Comparison of ENCODE assay signal across 28 cellular contexts in genomic region chr6:44732243-44732642, GRCh38.
"Had no signal": no experiment of that assay in that cellular context is flagged by ENCODE, and none has a peak within 500 bp of the region (broad histone marks: within the 10 kb centered on the region; RNA-seq: fewer than 3 reads in every experiment).

No MANE protein-coding gene starts in this region.

- H3K27ac ChIP-seq: ascending aorta, body of pancreas, SK-N-MC had no signal

- H3K9me3 Mint-ChIP-seq: activated CD4-positive, alpha-beta memory T cell treated with anti-CD3 and anti-CD28 coated beads for 36 hours; activated CD4-positive, alpha-beta T cell treated with anti-CD3 and anti-CD28 coated beads, Interleukin-2, amount 10 ng/mL, durations not matched to agents 7 days and 5 days; activated naive CD4-positive, alpha-beta T cell treated with anti-CD3 and anti-CD28 coated beads, Interleukin-2, amount 50 U/mL, for 72 hours; activated naive CD8-positive, alpha-beta T cell treated with anti-CD3 and anti-CD28 coated beads, Interleukin-2, amount 50 U/mL, for 24 hours; activated T-cell treated with anti-CD3 and anti-CD28 coated beads, Interleukin-2, amount 50 U/mL, for 4 hours; central memory CD8-positive, alpha-beta T cell; T-cell had no signal

- H3K4me1 Mint-ChIP-seq: activated CD4-positive, alpha-beta T cell treated with anti-CD3 and anti-CD28 coated beads, Interleukin-2, amount 10 ng/mL, durations not matched to agents 7 days and 5 days; central memory CD8-positive, alpha-beta T cell had no signal

- H3K9me3 ChIP-seq: ascending aorta, body of pancreas, MG63 had no signal

- DNase-seq: activated CD4-positive, alpha-beta memory T cell treated with anti-CD3 and anti-CD28 coated beads for 36 hours; activated CD4-positive, alpha-beta T cell treated with anti-CD3 and anti-CD28 coated beads, Interleukin-2, amount 10 ng/mL, durations not matched to agents 7 days and 5 days; activated CD4-positive, CD25-positive, alpha-beta regulatory T cell; activated CD8-positive, alpha-beta memory T cell treated with anti-CD3 and anti-CD28 coated beads for 24 hours; activated effector memory CD4-positive, alpha-beta T cell treated with anti-CD3 and anti-CD28 coated beads, Interleukin-2, amount 50 U/mL, for 16 hours; activated naive CD4-positive, alpha-beta T cell treated with Interleukin-2 at 50 U/mL for 16 hours; activated naive CD8-positive, alpha-beta T cell treated with anti-CD3 and anti-CD28 coated beads, Interleukin-2, amount 50 U/mL, for 24 hours; activated T-cell treated with anti-CD3 and anti-CD28 coated beads, Interleukin-2, amount 50 U/mL, for 4 hours; amniotic stem cell; body of pancreas; MG63; MV-4-11; NCI-H1092 treated with DMSO at 0.1 percent for 48 hours; NCI-H1417 treated with DMSO at 0.1 percent for 48 hours; NCI-H1694; NCI-H2029; NCI-H2107; NCI-H2171 treated with DMSO at 0.1 percent for 48 hours; NCI-H226; NCI-H526 treated with DMSO at 0.1 percent for 48 hours; NK-92 treated with Interleukin-12 subunit alpha and Interleukin-12 subunit beta, amount 100 ng/mL, for 24 hours; SIG-M5; T-cell; T-helper 2 cell had no signal

- H3K27me3 Mint-ChIP-seq: activated CD4-positive, alpha-beta memory T cell treated with anti-CD3 and anti-CD28 coated beads for 36 hours; activated CD4-positive, alpha-beta T cell treated with anti-CD3 and anti-CD28 coated beads, Interleukin-2, amount 10 ng/mL, durations not matched to agents 7 days and 5 days; activated naive CD8-positive, alpha-beta T cell treated with anti-CD3 and anti-CD28 coated beads, Interleukin-2, amount 50 U/mL, for 24 hours; central memory CD8-positive, alpha-beta T cell; T-cell had no signal

- H3K36me3 Mint-ChIP-seq: activated CD4-positive, alpha-beta memory T cell treated with anti-CD3 and anti-CD28 coated beads for 36 hours; activated naive CD4-positive, alpha-beta T cell treated with anti-CD3 and anti-CD28 coated beads, Interleukin-2, amount 50 U/mL, for 72 hours; T-cell had no signal

- H3K27ac Mint-ChIP-seq: activated CD4-positive, alpha-beta memory T cell treated with anti-CD3 and anti-CD28 coated beads for 36 hours; activated CD4-positive, alpha-beta T cell treated with anti-CD3 and anti-CD28 coated beads, Interleukin-2, amount 10 ng/mL, durations not matched to agents 7 days and 5 days; activated naive CD4-positive, alpha-beta T cell treated with anti-CD3 and anti-CD28 coated beads, Interleukin-2, amount 50 U/mL, for 72 hours; activated naive CD8-positive, alpha-beta T cell treated with anti-CD3 and anti-CD28 coated beads, Interleukin-2, amount 50 U/mL, for 24 hours; T-cell had no signal

- H3K4me3 Mint-ChIP-seq: activated CD4-positive, alpha-beta memory T cell treated with anti-CD3 and anti-CD28 coated beads for 36 hours; activated CD4-positive, alpha-beta T cell treated with anti-CD3 and anti-CD28 coated beads, Interleukin-2, amount 10 ng/mL, durations not matched to agents 7 days and 5 days; activated naive CD8-positive, alpha-beta T cell treated with anti-CD3 and anti-CD28 coated beads, Interleukin-2, amount 50 U/mL, for 24 hours; activated T-cell treated with anti-CD3 and anti-CD28 coated beads, Interleukin-2, amount 50 U/mL, for 4 hours; central memory CD8-positive, alpha-beta T cell; T-cell had no signal

- H3K27me3 ChIP-seq: ascending aorta, body of pancreas, MG63 had no signal

- H3K4me3 ChIP-seq: ascending aorta, body of pancreas, MG63, SK-N-MC had no signal

- ATAC-seq: activated naive CD4-positive, alpha-beta T cell treated with anti-CD3 and anti-CD28 coated beads, Interleukin-2, amount 50 U/mL, for 72 hours; activated naive CD8-positive, alpha-beta T cell treated with anti-CD3 and anti-CD28 coated beads, Interleukin-2, amount 50 U/mL, for 24 hours; activated T-cell treated with anti-CD3 and anti-CD28 coated beads, Interleukin-2, amount 50 U/mL, for 4 hours; body of pancreas; T-cell had no signal

- H3K4me1 ChIP-seq: ascending aorta, body of pancreas had no signal

- H3K36me3 ChIP-seq: ascending aorta, MG63 had no signal
